Comparison of ENCODE assay signal across 1 cellular context in the genomic region with DNA sequence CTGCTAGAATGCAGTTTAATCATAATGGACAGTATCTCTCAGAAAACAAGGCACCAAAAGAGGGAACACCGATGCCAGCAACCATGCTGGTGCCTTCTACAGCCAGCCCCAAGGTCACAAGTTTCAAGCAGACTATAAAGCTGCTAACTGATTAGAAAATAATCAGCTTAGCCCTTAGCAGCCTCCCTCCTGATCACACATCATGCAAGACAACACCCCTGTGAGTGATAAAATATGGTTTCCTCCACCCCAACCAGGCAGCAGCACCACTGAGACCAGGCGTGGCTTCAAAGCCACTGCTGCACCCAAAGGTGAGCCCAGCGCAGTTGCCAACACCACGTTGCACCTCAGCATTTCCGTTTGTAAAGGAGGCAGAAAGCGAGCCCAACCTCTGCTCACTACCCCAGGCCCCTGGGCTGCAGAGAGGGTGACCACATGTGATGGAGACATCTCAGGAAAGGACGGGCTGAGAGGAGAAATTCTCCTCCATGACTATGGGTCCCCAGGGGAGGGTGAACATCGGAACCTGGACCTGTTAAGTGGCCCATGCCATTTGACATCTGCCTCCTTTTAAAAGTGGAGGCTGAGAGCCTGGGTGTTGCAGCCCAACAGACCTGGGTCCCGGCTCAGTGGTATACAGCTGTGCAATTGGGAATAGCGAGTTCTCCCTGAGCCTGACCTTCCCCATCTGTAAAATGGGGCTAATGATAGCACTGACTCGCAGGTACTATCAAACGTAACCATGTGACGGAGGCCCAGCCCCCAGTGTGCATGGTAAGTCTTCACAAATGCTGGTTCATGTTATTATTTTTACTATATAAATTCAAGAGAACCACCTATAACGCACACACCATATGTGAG.
TF ChIP-seq lines count a peak whose summit lies in the region.

No MANE protein-coding gene starts in this region.

TF ChIP-seq in HepG2, 621 proteins besides CTCF, POLR2A, EP300 and RAD21:
- TF ChIP-seq, protein P1, sequence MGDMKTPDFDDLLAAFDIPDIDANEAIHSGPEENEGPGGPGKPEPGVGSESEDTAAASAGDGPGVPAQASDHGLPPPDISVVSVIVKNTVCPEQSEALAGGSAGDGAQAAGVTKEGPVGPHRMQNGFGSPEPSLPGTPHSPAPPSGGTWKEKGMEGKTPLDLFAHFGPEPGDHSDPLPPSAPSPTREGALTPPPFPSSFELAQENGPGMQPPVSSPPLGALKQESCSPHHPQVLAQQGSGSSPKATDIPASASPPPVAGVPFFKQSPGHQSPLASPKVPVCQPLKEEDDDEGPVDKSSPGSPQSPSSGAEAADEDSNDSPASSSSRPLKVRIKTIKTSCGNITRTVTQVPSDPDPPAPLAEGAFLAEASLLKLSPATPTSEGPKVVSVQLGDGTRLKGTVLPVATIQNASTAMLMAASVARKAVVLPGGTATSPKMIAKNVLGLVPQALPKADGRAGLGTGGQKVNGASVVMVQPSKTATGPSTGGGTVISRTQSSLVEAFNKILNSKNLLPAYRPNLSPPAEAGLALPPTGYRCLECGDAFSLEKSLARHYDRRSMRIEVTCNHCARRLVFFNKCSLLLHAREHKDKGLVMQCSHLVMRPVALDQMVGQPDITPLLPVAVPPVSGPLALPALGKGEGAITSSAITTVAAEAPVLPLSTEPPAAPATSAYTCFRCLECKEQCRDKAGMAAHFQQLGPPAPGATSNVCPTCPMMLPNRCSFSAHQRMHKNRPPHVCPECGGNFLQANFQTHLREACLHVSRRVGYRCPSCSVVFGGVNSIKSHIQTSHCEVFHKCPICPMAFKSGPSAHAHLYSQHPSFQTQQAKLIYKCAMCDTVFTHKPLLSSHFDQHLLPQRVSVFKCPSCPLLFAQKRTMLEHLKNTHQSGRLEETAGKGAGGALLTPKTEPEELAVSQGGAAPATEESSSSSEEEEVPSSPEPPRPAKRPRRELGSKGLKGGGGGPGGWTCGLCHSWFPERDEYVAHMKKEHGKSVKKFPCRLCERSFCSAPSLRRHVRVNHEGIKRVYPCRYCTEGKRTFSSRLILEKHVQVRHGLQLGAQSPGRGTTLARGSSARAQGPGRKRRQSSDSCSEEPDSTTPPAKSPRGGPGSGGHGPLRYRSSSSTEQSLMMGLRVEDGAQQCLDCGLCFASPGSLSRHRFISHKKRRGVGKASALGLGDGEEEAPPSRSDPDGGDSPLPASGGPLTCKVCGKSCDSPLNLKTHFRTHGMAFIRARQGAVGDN (CRISPR knock-in tag; IDR thresholded peaks at IDR 0.05) = peak; percentile 62
- peak; percentile 56; the same call in 1 of the 2 replicates for TF ChIP-seq ZNF768 (CRISPR knock-in tag; IDR thresholded peaks at IDR 0.05)
- TF ChIP-seq, protein P2, sequence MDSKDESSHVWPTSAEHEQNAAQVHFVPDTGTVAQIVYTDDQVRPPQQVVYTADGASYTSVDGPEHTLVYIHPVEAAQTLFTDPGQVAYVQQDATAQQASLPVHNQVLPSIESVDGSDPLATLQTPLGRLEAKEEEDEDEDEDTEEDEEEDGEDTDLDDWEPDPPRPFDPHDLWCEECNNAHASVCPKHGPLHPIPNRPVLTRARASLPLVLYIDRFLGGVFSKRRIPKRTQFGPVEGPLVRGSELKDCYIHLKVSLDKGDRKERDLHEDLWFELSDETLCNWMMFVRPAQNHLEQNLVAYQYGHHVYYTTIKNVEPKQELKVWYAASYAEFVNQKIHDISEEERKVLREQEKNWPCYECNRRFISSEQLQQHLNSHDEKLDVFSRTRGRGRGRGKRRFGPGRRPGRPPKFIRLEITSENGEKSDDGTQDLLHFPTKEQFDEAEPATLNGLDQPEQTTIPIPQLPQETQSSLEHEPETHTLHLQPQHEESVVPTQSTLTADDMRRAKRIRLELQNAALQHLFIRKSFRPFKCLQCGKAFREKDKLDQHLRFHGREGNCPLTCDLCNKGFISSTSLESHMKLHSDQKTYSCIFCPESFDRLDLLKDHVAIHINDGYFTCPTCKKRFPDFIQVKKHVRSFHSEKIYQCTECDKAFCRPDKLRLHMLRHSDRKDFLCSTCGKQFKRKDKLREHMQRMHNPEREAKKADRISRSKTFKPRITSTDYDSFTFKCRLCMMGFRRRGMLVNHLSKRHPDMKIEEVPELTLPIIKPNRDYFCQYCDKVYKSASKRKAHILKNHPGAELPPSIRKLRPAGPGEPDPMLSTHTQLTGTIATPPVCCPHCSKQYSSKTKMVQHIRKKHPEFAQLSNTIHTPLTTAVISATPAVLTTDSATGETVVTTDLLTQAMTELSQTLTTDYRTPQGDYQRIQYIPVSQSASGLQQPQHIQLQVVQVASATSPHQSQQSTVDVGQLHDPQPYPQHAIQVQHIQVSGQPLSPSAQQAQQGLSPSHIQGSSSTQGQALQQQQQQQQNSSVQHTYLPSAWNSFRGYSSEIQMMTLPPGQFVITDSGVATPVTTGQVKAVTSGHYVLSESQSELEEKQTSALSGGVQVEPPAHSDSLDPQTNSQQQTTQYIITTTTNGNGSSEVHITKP (CRISPR knock-in tag; IDR thresholded peaks at IDR 0.05; ENCODE audit: low read depth) = peak; percentile 90
- no peak for TF ChIP-seq ZNF546 (CRISPR knock-in tag; conservative IDR thresholded peaks at IDR 0.05)
- TF ChIP-seq ZNF629 (CRISPR knock-in tag; conservative IDR thresholded peaks at IDR 0.05) = peak; percentile 86
- no peak; the same call in 1 of the 2 replicates for TF ChIP-seq ZNF292 (CRISPR knock-in tag; IDR thresholded peaks at IDR 0.05; ENCODE audit: borderline replicate concordance, low read depth)
- no peak for TF ChIP-seq SOX6 (IDR thresholded peaks at IDR 0.05)
- TF ChIP-seq SOX6 (CRISPR knock-in tag; IDR thresholded peaks at IDR 0.05) = 0 out of 2 replicates have a peak, but pooled peaks have one; percentile 22
- TF ChIP-seq ZNF501 (CRISPR knock-in tag; IDR thresholded peaks at IDR 0.05) = peak; percentile 29; the same call in 1 of the 2 replicates
- TF ChIP-seq ZFYVE20 (CRISPR knock-in tag; IDR thresholded peaks at IDR 0.05; ENCODE audit: borderline replicate concordance, low read depth) = no peak
- TF ChIP-seq ZBTB38 (CRISPR knock-in tag; IDR thresholded peaks at IDR 0.05) = peak; percentile 60; the same call in 1 of the 2 replicates
